Comparison of ENCODE assay signal across 8 cellular contexts in the genomic region with DNA sequence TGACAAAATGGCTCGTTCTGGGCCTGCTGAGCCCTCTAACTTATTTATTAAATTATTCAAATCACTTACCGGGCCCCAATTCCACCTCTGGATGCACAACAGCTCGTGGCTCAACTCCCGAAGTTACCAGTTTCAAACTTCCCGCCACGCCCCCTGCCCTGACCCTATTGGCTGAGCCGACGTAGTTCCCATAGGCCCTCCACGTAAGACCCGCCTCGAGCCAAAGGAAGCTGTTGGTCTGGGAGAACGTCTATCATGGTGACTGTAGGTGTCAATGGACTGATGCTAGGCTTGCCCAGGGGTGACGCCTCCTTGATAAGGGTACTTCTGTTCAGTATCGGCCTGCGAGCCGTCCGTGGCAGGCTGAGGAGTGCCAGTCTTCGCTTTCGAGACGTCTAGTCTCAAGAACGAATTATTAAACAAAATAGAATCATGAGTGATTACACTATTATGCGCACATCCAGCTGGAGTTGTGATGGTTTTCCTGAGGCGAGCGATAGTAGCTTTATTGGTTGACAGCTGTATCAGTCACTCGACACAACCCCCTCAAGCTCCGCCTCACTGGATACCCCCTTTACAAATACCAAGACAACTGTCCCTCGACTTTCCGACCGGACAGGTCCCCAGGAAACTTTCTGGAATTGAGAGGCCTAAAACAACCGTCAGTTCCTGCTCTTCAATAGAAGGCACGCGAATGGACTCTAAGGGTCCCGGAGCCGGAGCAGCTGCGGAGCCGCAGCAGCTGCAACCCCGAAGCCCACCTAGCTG. TPM values are rescaled to one million over a fixed set of nuclear protein-coding genes. Genes with fewer than 3 reads are reported as not detected.
A peak's percentile ranks its signal among the peaks of the same experiment; 100 is the strongest.
DNase-seq lines count a peak whose midpoint lies in the region; ATAC-seq and TF ChIP-seq lines count a peak whose summit lies in the region.

A gene (minus strand): TSS at position 134 of the 768 bp plus-strand sequence. CDS start 334 bp downstream, outside the sequence.

- peaks cover 10% of the 10 kb centered on the region for H3K36me3 ChIP-seq in thoracic aorta

- H3K9me3 Mint-ChIP-seq in activated naive CD8-positive, alpha-beta T cell (ENCODE audit: low read depth) = no peaks in the 10 kb centered on the region

- H3K4me3 ChIP-seq in thoracic aorta = peak within 1 kb of the TSS; percentile 92

- no peaks in the 10 kb centered on the region for H3K36me3 Mint-ChIP-seq in activated naive CD8-positive, alpha-beta T cell

- DNase-seq in GM10248 (ENCODE audit: extremely low spot score) = peak; percentile 100
- peak; percentile 97 for DNase-seq in NCI-H1105 (lab: John Stamatoyannopoulos, UW)
- peak; percentile 88 for DNase-seq in SKM-1 treated with dmso at 0.1 percent for 144 hours (lab: John Stamatoyannopoulos, UW; ENCODE audit: unreplicated experiment)
- peak; percentile 97 for DNase-seq in glomerular visceral epithelial cell (ENCODE audit: extremely low spot score)
- DNase-seq in omental fat pad (ENCODE audit: low spot score) = peak; percentile 92
- peak; percentile 96 for DNase-seq in thoracic aorta (ENCODE audit: low spot score)

- H3K27me3 ChIP-seq in thoracic aorta (replicated peaks; ENCODE audit: insufficient read depth) = no peaks in the 10 kb centered on the region

- no peaks in the 10 kb centered on the region for H3K9me3 ChIP-seq in thoracic aorta

- peak within 1 kb of the TSS; percentile 100 for H3K27ac Mint-ChIP-seq in activated naive CD8-positive, alpha-beta T cell

- peaks cover 7 to 16% of the 10 kb centered on the region in 2 donors for H3K4me1 ChIP-seq in thoracic aorta (ENCODE audit: control insufficient read depth in 1 of 2, low read depth in 2 of 2)

- POLR2A ChIA-PET in GM10248 (lab: Yijun Ruan, JAX) = interaction anchor here (0.6 to 3.3 kb wide), 14 partner anchors 10 to 576 kb away, joined by 3 to 89 read pairs (median 6); a partner anchor contains a TSS

- no peaks in the 10 kb centered on the region for H3K27me3 Mint-ChIP-seq in activated naive CD8-positive, alpha-beta T cell

- CTCF ChIA-PET in GM10248 (lab: Yijun Ruan, JAX) = interaction anchor here (0.7 to 8.1 kb wide), 15 partner anchors 9 to 230 kb away, joined by 3 to 130 read pairs (median 6); a partner anchor contains a TSS

- peak within 1 kb of the TSS; percentile 99 for H3K4me3 Mint-ChIP-seq in activated naive CD8-positive, alpha-beta T cell

- H3K4me1 Mint-ChIP-seq in activated naive CD8-positive, alpha-beta T cell (ENCODE audit: low read depth) = peaks cover 16% of the 10 kb centered on the region

- H3K27ac ChIP-seq in thoracic aorta = peak within 1 kb of the TSS; percentile 90 to 96

- ATAC-seq in HG02623 (IDR thresholded peaks at IDR 0.05; ENCODE audit: unreplicated experiment) (peak; percentile 45), omental fat pad (ENCODE audit: low FRiP score) (peak; percentile 73), thoracic aorta (ENCODE audit: insufficient number of reproducible peaks, low FRiP score, low read depth) (peak; percentile 74)

- TF ChIP-seq CTCF in GM10248 (IDR thresholded peaks at IDR 0.05; ENCODE audit: control extremely low read depth, extremely low read depth, low read depth, missing control alignments) (no peak), omental fat pad (IDR thresholded peaks at IDR 0.05) (no peak), thoracic aorta (IDR thresholded peaks at IDR 0.05) (no peak)

RNA-seq across cellular contexts. Expression of the gene that starts here (rescaled TPM):
- 1 to 10 TPM in 2 of 4 donors, under 1 TPM in 2; 0.47 to 1.6 (median 1.1) TPM for total RNA-seq in omental fat pad
- 1 to 10 TPM; 1.8 to 1.9 TPM for total RNA-seq in thoracic aorta

Comparison
In these comparisons a context has a peak if more than half of its experiments do, and no peak if none do; other contexts are left out.
1. Peak in every context shown above with its lines: DNase-seq, ATAC-seq, H3K4me3 ChIP-seq and H3K27ac ChIP-seq.